Comparison of ENCODE assay signal across 12 cellular contexts in genomic region chr5:169280286-169280685, GRCh38. TPM values are rescaled to one million over a fixed set of nuclear protein-coding genes. Genes with fewer than 3 reads are reported as not detected.
"Had no signal": no experiment of that assay in that cellular context is flagged by ENCODE, and none has a peak within 500 bp of the region (broad histone marks: within the 10 kb centered on the region; RNA-seq: fewer than 3 reads in every experiment).

No MANE protein-coding gene starts in this region.

- H3K36me3 Mint-ChIP-seq: mesothelial cell of epicardium, naive B cell had no signal

- H3K4me3 Mint-ChIP-seq: activated CD8-positive, alpha-beta T cell treated with anti-CD3 and anti-CD28 coated beads, Interleukin-2, amount 10 ng/mL, durations not matched to agents 7 days and 5 days; activated naive CD8-positive, alpha-beta T cell treated with anti-CD3 and anti-CD28 coated beads, Interleukin-2, amount 50 U/mL, for 24 hours; activated T-helper 1 cell treated with anti-CD3 and anti-CD28 coated beads, Interleukin-12 subunit alpha, Interleukin-12 subunit beta, Interleukin-2, Interleukin-4 antibody, amounts not matched to agents 30 ng/mL and 10 ng/mL and 1 ng/mL, durations not matched to agents 14 hours and 24 hours and 36 hours; effector memory CD8-positive, alpha-beta T cell; mesothelial cell of epicardium; naive B cell; T-helper 1 cell treated with Interleukin-12 subunit alpha and Interleukin-12 subunit beta and Interleukin-4 antibody, amounts not matched to agents 30 μg/mL and 1 μg/mL, for 36 hours had no signal

- ATAC-seq: activated CD8-positive, alpha-beta T cell treated with anti-CD3 and anti-CD28 coated beads, Interleukin-2, amount 10 ng/mL, durations not matched to agents 7 days and 5 days; activated naive CD8-positive, alpha-beta T cell treated with anti-CD3 and anti-CD28 coated beads, Interleukin-2, amount 50 U/mL, for 24 hours; effector memory CD8-positive, alpha-beta T cell; lower lobe of right lung had no signal

- DNase-seq: activated CD4-positive, alpha-beta T cell treated with anti-CD3 and anti-CD28 coated beads for 48 hours; activated CD8-positive, alpha-beta T cell treated with anti-CD3 and anti-CD28 coated beads, Interleukin-2, amount 10 ng/mL, durations not matched to agents 7 days and 5 days; activated naive CD4-positive, alpha-beta T cell; activated naive CD8-positive, alpha-beta T cell treated with anti-CD3 and anti-CD28 coated beads, Interleukin-2, amount 50 U/mL, for 24 hours; effector memory CD8-positive, alpha-beta T cell; lower lobe of right lung; naive B cell; stimulated activated CD4-positive, alpha-beta T cell treated with anti-CD3 and anti-CD28 coated beads, Interleukin-12 subunit alpha, Interleukin-12 subunit beta, amount 100 ng/mL, for 4 hours; stimulated activated naive CD4-positive, alpha-beta T cell treated with Interleukin-2 at 50 U/mL for 16 hours had no signal

- H3K27me3 Mint-ChIP-seq: naive B cell had no signal

- H3K27ac Mint-ChIP-seq: activated CD8-positive, alpha-beta T cell treated with anti-CD3 and anti-CD28 coated beads, Interleukin-2, amount 10 ng/mL, durations not matched to agents 7 days and 5 days; activated naive CD8-positive, alpha-beta T cell treated with anti-CD3 and anti-CD28 coated beads, Interleukin-2, amount 50 U/mL, for 24 hours; activated T-helper 1 cell treated with anti-CD3 and anti-CD28 coated beads, Interleukin-12 subunit alpha, Interleukin-12 subunit beta, Interleukin-2, Interleukin-4 antibody, amounts not matched to agents 30 ng/mL and 10 ng/mL and 1 ng/mL, durations not matched to agents 14 hours and 24 hours and 36 hours; effector memory CD8-positive, alpha-beta T cell; mesothelial cell of epicardium; naive B cell; T-helper 1 cell treated with Interleukin-12 subunit alpha and Interleukin-12 subunit beta and Interleukin-4 antibody, amounts not matched to agents 30 μg/mL and 1 μg/mL, for 36 hours had no signal

- H3K9me3 Mint-ChIP-seq: activated T-helper 1 cell treated with anti-CD3 and anti-CD28 coated beads, Interleukin-12 subunit alpha, Interleukin-12 subunit beta, Interleukin-2, Interleukin-4 antibody, amounts not matched to agents 30 ng/mL and 10 ng/mL and 1 ng/mL, durations not matched to agents 14 hours and 24 hours and 36 hours; effector memory CD8-positive, alpha-beta T cell; T-helper 1 cell treated with Interleukin-12 subunit alpha and Interleukin-12 subunit beta and Interleukin-4 antibody, amounts not matched to agents 30 μg/mL and 1 μg/mL, for 36 hours had no signal

- H3K4me1 Mint-ChIP-seq: activated naive CD8-positive, alpha-beta T cell treated with anti-CD3 and anti-CD28 coated beads, Interleukin-2, amount 50 U/mL, for 24 hours; naive B cell had no signal

RNA-seq across cellular contexts. Expression of gene SLIT3, which starts 20.7 kb away (rescaled TPM):
- total RNA-seq: activated CD8-positive, alpha-beta T cell treated with anti-CD3 and anti-CD28 coated beads, Interleukin-2, amount 10 ng/mL, durations not matched to agents 7 days and 5 days had no signal
